In genomic region chr11:66124564-66124963, GRCh38 we compare ENCODE assay signal across 13 cellular contexts. TPM values are rescaled to one million over a fixed set of nuclear protein-coding genes. Genes with fewer than 3 reads are reported as not detected.
DNase-seq lines count a peak whose midpoint lies in the region; ATAC-seq, FAIRE-seq and TF ChIP-seq lines count a peak whose summit lies in the region.
"Had no signal": no experiment of that assay in that cellular context is flagged by ENCODE, and none has a peak within 500 bp of the region (broad histone marks: within the 10 kb centered on the region; RNA-seq: fewer than 3 reads in every experiment).

No MANE protein-coding gene starts in this region.

- TF ChIP-seq CTCF in A549 (IDR thresholded peaks at IDR 0.05), result no peak
- TF ChIP-seq CTCF in activated B cell treated with CpG ODN at 0.5 μM for 24 hours (IDR thresholded peaks at IDR 0.05), result no peak
- TF ChIP-seq CTCF in fibroblast of villous mesenchyme (IDR thresholded peaks at IDR 0.05; ENCODE audit: insufficient read depth, low read depth, low read length), result no peak
- TF ChIP-seq CTCF in ascending aorta (IDR thresholded peaks at IDR 0.05), result no peak

- H3K36me3 ChIP-seq in ascending aorta, result no peaks in the 10 kb centered on the region

- H3K27me3 ChIP-seq in ascending aorta, result no peaks in the 10 kb centered on the region

- POLR2A ChIA-PET in A549 (lab: Yijun Ruan, JAX), result interaction anchor here (1.1 kb wide), 1 partner anchor 54 kb away, joined by 3 read pairs; the partner anchor contains the start of gene PACS1
- POLR2A ChIA-PET in activated B cell treated with CpG ODN at 0.5 μM for 24 hours (lab: Charles Lee), result interaction anchor here (3.5 kb wide), 1 partner anchor 8 kb away, joined by 34 read pairs; no protein-coding TSS in a partner anchor

- WGBS in A549 (ENCODE audit: missing lambda C conversion rate), result 39% methylated on average over 3 of the region's 3 CpGs

- H3K27ac ChIP-seq in A549 (peak overlapping the region; percentile 73 to 93), ascending aorta (no peak overlapping the region)
- H3K27ac ChIP-seq: psoas muscle had no signal

- peaks cover 6% of the 10 kb centered on the region for H3K36me3 Mint-ChIP-seq in activated B cell treated with CpG ODN at 0.5 μM for 24 hours (ENCODE audit: low read depth)

- CTCF ChIA-PET in A549 (lab: Yijun Ruan, JAX), result interaction anchor here (0.5 to 4.4 kb wide), 7 partner anchors 9 to 85 kb away, joined by 3 to 23 read pairs (median 4); no protein-coding TSS in a partner anchor
- CTCF ChIA-PET in activated B cell treated with CpG ODN at 0.5 μM for 24 hours (lab: Charles Lee), result interaction anchor here (0.9 to 3.2 kb wide), 2 partner anchors 14 to 43 kb away, joined by 3 to 13 read pairs; no protein-coding TSS in a partner anchor

- intact Hi-C loops in activated B cell treated with CpG ODN at 0.5 μM for 24 hours (cut with micrococcal nuclease), result no loop called here
- intact Hi-C loops in ascending aorta (cut with DNase I), result no loop called here

- peaks cover 67% of the 10 kb centered on the region for H3K4me1 ChIP-seq in A549
- H3K4me1 ChIP-seq in ascending aorta, result peaks cover 0 to 11% of the 10 kb centered on the region in 2 donors

- no peaks in the 10 kb centered on the region for H3K9me3 Mint-ChIP-seq in activated B cell treated with CpG ODN at 0.5 μM for 24 hours

- H3K4me1 Mint-ChIP-seq in activated B cell treated with CpG ODN at 0.5 μM for 24 hours, result peaks cover 88% of the 10 kb centered on the region

- no peak overlapping the region for H3K4me3 ChIP-seq in A549
- no peak overlapping the region for H3K4me3 ChIP-seq in fibroblast of villous mesenchyme (ENCODE audit: low read depth, low read length)
- no peak overlapping the region for H3K4me3 ChIP-seq in ascending aorta
- H3K4me3 ChIP-seq: psoas muscle had no signal

- TF ChIP-seq RAD21 in A549 (conservative IDR thresholded peaks at IDR 0.05 in 1 of 2, IDR thresholded peaks at IDR 0.05 in 1 of 2), result no peak

- no peak for FAIRE-seq in A549 (lab: Jason Lieb, UNC)
- FAIRE-seq: D721Med had no signal

- TF ChIP-seq POLR2A in A549 (IDR thresholded peaks at IDR 0.05; ENCODE audit: low read length), result no peak

- no peak for TF ChIP-seq EP300 in A549 (IDR thresholded peaks at IDR 0.05)

- peak overlapping the region; percentile 98 for H3K27ac Mint-ChIP-seq in activated B cell treated with CpG ODN at 0.5 μM for 24 hours

- H3K27me3 Mint-ChIP-seq in activated B cell treated with CpG ODN at 0.5 μM for 24 hours, result no peaks in the 10 kb centered on the region

- DNase-seq in A549 (ENCODE audit: low read depth in 1 of 2, low spot score in 1 of 2), result peak in 1 of 2 experiments; percentile 45
- peak; percentile 34 for DNase-seq in GM04504 (ENCODE audit: low read depth)
- no peak for DNase-seq in activated B cell treated with CpG ODN at 0.5 μM for 24 hours
- DNase-seq in fibroblast of villous mesenchyme (ENCODE audit: low read depth), result peak; percentile 63
- no peak for DNase-seq in ascending aorta (ENCODE audit: low spot score in 2 of 2)
- no peak for DNase-seq in cerebellar cortex (ENCODE audit: low spot score)
- no peak for DNase-seq in NCI-H82 treated with DMSO at 0.1 percent for 48 hours (lab: John Stamatoyannopoulos, UW; ENCODE audit: unreplicated experiment)
- no peak for DNase-seq in hippocampal formation (lab: John Stamatoyannopoulos, UW)
- DNase-seq: activated gamma-delta T cell, NCI-H526 treated with DMSO at 0.1 percent for 48 hours, psoas muscle, T1000 had no signal

- H3K4me2 ChIP-seq in A549, result peak overlapping the region; percentile 62

- H3K4me3 Mint-ChIP-seq in activated B cell treated with CpG ODN at 0.5 μM for 24 hours, result no peak overlapping the region

- no peaks in the 10 kb centered on the region for H3K9me3 ChIP-seq in A549
- H3K9me3 ChIP-seq in ascending aorta, result no peaks in the 10 kb centered on the region
- H3K9me3 ChIP-seq: psoas muscle had no signal

- ATAC-seq in A549 (peak; percentile 43 to 55; a peak in 5 of 6 replicates), activated B cell treated with CpG ODN at 0.5 μM for 24 hours (ENCODE audit: low read depth) (no peak)
- ATAC-seq: psoas muscle had no signal

TF ChIP-seq in A549, 52 proteins besides CTCF, POLR2A, EP300 and RAD21:
- TF ChIP-seq GATA3 (IDR thresholded peaks at IDR 0.05; ENCODE audit: borderline replicate concordance) (peak; percentile 68; the same call in 1 of the 2 replicates), FOSB (CRISPR knock-in tag; IDR thresholded peaks at IDR 0.05) (no peak), CBX2 (IDR thresholded peaks at IDR 0.05; ENCODE audit: borderline replicate concordance, low read depth) (no peak), FOXS1 (CRISPR knock-in tag; IDR thresholded peaks at IDR 0.05) (no peak)
TF ChIP-seq in A549: peak in this region for 1.

RNA-seq across cellular contexts. Expression of gene PACS1, which starts 54.5 kb away (rescaled TPM):
- polyA plus RNA-seq in A549 (2011; rRNA removed) (48.2 and 71.7 TPM in 2 replicates), A549 (2017; fragmentation: RNase III; extraction: RNeasy Plus Mini Kit Qiagen cat#74134 plus additional on column Dnase treatment) (49.4 to 64.0 TPM (median 59.1 TPM) in 3 replicates)
- 38.2 and 53.4 TPM in 2 replicates for polyA plus RNA-seq in A549 (2012; cell fraction: cytosol; rRNA removed)
- 68.3 and 74.7 TPM in 2 replicates for polyA plus RNA-seq in A549 (2012; cell fraction: nucleus; rRNA removed)
- 175 and 196 TPM in 2 replicates for polyA minus RNA-seq in A549 (2011; rRNA and poly(A)+ RNA removed)
- total RNA-seq in activated B cell treated with CpG ODN at 0.5 μM for 24 hours (118 and 121 TPM in 2 replicates), fibroblast of villous mesenchyme (36.7 and 41.2 TPM in 2 replicates), ascending aorta (138 TPM)

Comparison
In these comparisons a context has a peak if more than half of its experiments do, and no peak if none do; other contexts are left out.
1. DNase-seq: peak in GM04504 (single experiment) and fibroblast of villous mesenchyme (single experiment); none in activated B cell treated with CpG ODN at 0.5 μM for 24 hours (single experiment), ascending aorta (0 of 2), cerebellar cortex (single experiment), NCI-H82 treated with DMSO at 0.1 percent for 48 hours (single experiment) and hippocampal formation (0 of 2).
2. H3K27ac ChIP-seq: peak in A549 (2 of 2); none in ascending aorta (0 of 2).